Comparison of ENCODE assay signal across 17 cellular contexts in genomic region chr2:70987386-70987785, GRCh38. TPM values are rescaled to one million over a fixed set of nuclear protein-coding genes. Genes with fewer than 3 reads are reported as not detected.
"Had no signal": no experiment of that assay in that cellular context is flagged by ENCODE, and none has a peak within 500 bp of the region (broad histone marks: within the 10 kb centered on the region; RNA-seq: fewer than 3 reads in every experiment).

No MANE protein-coding gene starts in this region.

- H3K9me3 Mint-ChIP-seq: activated T-cell treated with anti-CD3 and anti-CD28 coated beads, Interleukin-2, amount 50 U/mL, for 72 hours; naive thymus-derived CD4-positive, alpha-beta T cell; WTC11 had no signal

- H3K27me3 ChIP-seq: gastroesophageal sphincter, heart right ventricle, thyroid gland, vagina had no signal

- H3K27me3 Mint-ChIP-seq: naive thymus-derived CD4-positive, alpha-beta T cell had no signal

- H3K4me3 ChIP-seq: gastroesophageal sphincter, heart right ventricle, mucosa of descending colon, thyroid gland, vagina had no signal

- DNase-seq: activated CD4-positive, alpha-beta T cell treated with anti-CD3 and anti-CD28 coated beads for 48 hours; activated T-cell treated with anti-CD3 and anti-CD28 coated beads, Interleukin-2, amount 50 U/mL, for 72 hours; erythroblast; heart right ventricle; left cardiac atrium; mucosa of descending colon; stimulated activated CD4-positive, alpha-beta T cell treated with anti-CD3 and anti-CD28 coated beads, Interleukin-12 subunit alpha, Interleukin-12 subunit beta, amount 100 ng/mL, for 4 hours; SW 1271 had no signal

- ATAC-seq: activated T-cell treated with anti-CD3 and anti-CD28 coated beads, Interleukin-2, amount 50 U/mL, for 72 hours; gastroesophageal sphincter; mucosa of descending colon; naive thymus-derived CD4-positive, alpha-beta T cell; WTC11 had no signal

- H3K4me3 Mint-ChIP-seq: activated T-cell treated with anti-CD3 and anti-CD28 coated beads, Interleukin-2, amount 50 U/mL, for 72 hours; naive thymus-derived CD4-positive, alpha-beta T cell; WTC11 had no signal

- H3K4me1 ChIP-seq: parathyroid adenoma, vagina had no signal

- H3K27ac ChIP-seq: parathyroid adenoma, vagina had no signal

- H3K27ac Mint-ChIP-seq: activated T-cell treated with anti-CD3 and anti-CD28 coated beads, Interleukin-2, amount 50 U/mL, for 72 hours; WTC11 had no signal

- H3K9me3 ChIP-seq: gastroesophageal sphincter, heart right ventricle, mucosa of descending colon, thyroid gland, vagina had no signal

RNA-seq across cellular contexts. Expression of gene ANKRD53, which starts 9.0 kb away (rescaled TPM):
- total RNA-seq: activated CD8-positive, alpha-beta memory T cell treated with anti-CD3 and anti-CD28 coated beads for 36 hours; T-helper 2 cell treated with Interferon-gamma antibody and Interleukin-4, amounts not matched to agents 100 ng/mL and 5 ng/mL, for 36 hours had no signal
- polyA plus RNA-seq: naive thymus-derived CD4-positive, alpha-beta T cell had no signal

RNA-seq across cellular contexts. Expression of gene ATP6V1B1, which starts 51.7 kb away (rescaled TPM):
- total RNA-seq: activated CD8-positive, alpha-beta memory T cell treated with anti-CD3 and anti-CD28 coated beads for 36 hours; activated T-cell treated with anti-CD3 and anti-CD28 coated beads, Interleukin-2, amount 50 U/mL, for 72 hours; dermis microvascular lymphatic vessel endothelial cell; mucosa of descending colon; naive thymus-derived CD4-positive, alpha-beta T cell; T-helper 2 cell treated with Interferon-gamma antibody and Interleukin-4, amounts not matched to agents 100 ng/mL and 5 ng/mL, for 36 hours; thyroid gland; vagina; WTC11 had no signal
- polyA plus RNA-seq: naive thymus-derived CD4-positive, alpha-beta T cell had no signal
